8 cellular contexts compared by ENCODE assay signal in genomic region chr5:172765766-172766286, GRCh38. TPM values are rescaled to one million over a fixed set of nuclear protein-coding genes. Genes with fewer than 3 reads are reported as not detected.
DNase-seq lines count a peak whose midpoint lies in the region; ATAC-seq and TF ChIP-seq lines count a peak whose summit lies in the region.

No MANE protein-coding gene starts in this region.

- peak overlapping the region; percentile 82 to 91 for H3K27ac Mint-ChIP-seq in natural killer cell treated with Interleukin-12 subunit alpha and Interleukin-12 subunit beta and Interleukin-15 and Interleukin-18, amount 100 ng/mL, for 72 hours

- DNase-seq in natural killer cell treated with Interleukin-12 subunit alpha and Interleukin-12 subunit beta and Interleukin-15 and Interleukin-18, amount 100 ng/mL, for 72 hours (ENCODE audit: low spot score) = no peak
- DNase-seq in GM13977 (ENCODE audit: low spot score) = no peak

- TF ChIP-seq CTCF in GM13977 (IDR thresholded peaks at IDR 0.05; ENCODE audit: extremely low read depth, insufficient read depth, missing control alignments) = no peak

- peaks cover 58% of the 10 kb centered on the region for H3K4me1 ChIP-seq in BLaER1
- H3K4me1 ChIP-seq in endocrine pancreas (ENCODE audit: control insufficient read depth, insufficient read depth, low read length) = no peaks in the 10 kb centered on the region

- H3K4me1 Mint-ChIP-seq in natural killer cell treated with Interleukin-12 subunit alpha and Interleukin-12 subunit beta and Interleukin-15 and Interleukin-18, amount 100 ng/mL, for 72 hours (ENCODE audit: low read depth in 2 of 2) = peaks cover 26 to 38% of the 10 kb centered on the region in 2 donors

- peak overlapping the region; percentile 100; the same call in 1 of the 2 replicates for H3K9ac ChIP-seq in BLaER1
- no peak overlapping the region for H3K9ac ChIP-seq in endocrine pancreas (ENCODE audit: control insufficient read depth, insufficient read depth, low read length)

- H3K27me3 ChIP-seq in BLaER1 (no peaks in the 10 kb centered on the region), endocrine pancreas (ENCODE audit: control insufficient read depth, insufficient read depth, low read length) (no peaks in the 10 kb centered on the region)

- H3K4me3 ChIP-seq in BLaER1 (peak overlapping the region; percentile 100), endocrine pancreas (ENCODE audit: control insufficient read depth, insufficient read depth, low read length) (peak overlapping the region; percentile 94)

- no peaks in the 10 kb centered on the region for H3K36me3 Mint-ChIP-seq in natural killer cell treated with Interleukin-12 subunit alpha and Interleukin-12 subunit beta and Interleukin-15 and Interleukin-18, amount 100 ng/mL, for 72 hours

- peaks cover 54% of the 10 kb centered on the region for H4K20me1 ChIP-seq in BLaER1

- in situ Hi-C loops in GM13977 (cut with MboI; ENCODE audit: low pct_unique_long_range_greater_than_20kb, low sequenced_read_pairs, unreplicated experiment) = no loop called here

- H3K27ac ChIP-seq in BLaER1 = peak overlapping the region; percentile 99; the same call in 1 of the 2 replicates

- peak overlapping the region; percentile 94 for H3K4me2 ChIP-seq in BLaER1

- H3K4me3 Mint-ChIP-seq in natural killer cell treated with Interleukin-12 subunit alpha and Interleukin-12 subunit beta and Interleukin-15 and Interleukin-18, amount 100 ng/mL, for 72 hours = peak overlapping the region; percentile 79

- H3K9me3 Mint-ChIP-seq in natural killer cell treated with Interleukin-12 subunit alpha and Interleukin-12 subunit beta and Interleukin-15 and Interleukin-18, amount 100 ng/mL, for 72 hours = no peaks in the 10 kb centered on the region

- peaks cover 0 to 5% of the 10 kb centered on the region in 2 donors for H3K27me3 Mint-ChIP-seq in natural killer cell treated with Interleukin-12 subunit alpha and Interleukin-12 subunit beta and Interleukin-15 and Interleukin-18, amount 100 ng/mL, for 72 hours

- peaks cover 39% of the 10 kb centered on the region for H3K36me3 ChIP-seq in BLaER1
- H3K36me3 ChIP-seq in endocrine pancreas (ENCODE audit: control insufficient read depth, insufficient read depth, low read length) = peaks cover 27% of the 10 kb centered on the region

- H3K9me3 ChIP-seq in BLaER1 = no peaks in the 10 kb centered on the region
- H3K9me3 ChIP-seq in endocrine pancreas (ENCODE audit: control insufficient read depth, low read length) = no peaks in the 10 kb centered on the region

- no peak for ATAC-seq in natural killer cell treated with Interleukin-12 subunit alpha and Interleukin-12 subunit beta and Interleukin-15 and Interleukin-18, amount 100 ng/mL, for 72 hours
- ATAC-seq in HG03565 (IDR thresholded peaks at IDR 0.05; ENCODE audit: unreplicated experiment) (no peak), HG02571 (IDR thresholded peaks at IDR 0.05; ENCODE audit: unreplicated experiment) (no peak), HG03469 (IDR thresholded peaks at IDR 0.05; ENCODE audit: unreplicated experiment) (no peak)

TF ChIP-seq in PFSK-1, 5 proteins besides CTCF, POLR2A, EP300 and RAD21:
- TF ChIP-seq SIN3A (IDR thresholded peaks at IDR 0.05; ENCODE audit: borderline replicate concordance, insufficient read depth, low read length) (no peak), TAF1 (IDR thresholded peaks at IDR 0.05; ENCODE audit: borderline replicate concordance, insufficient read depth, low read length) (no peak), POLR2AphosphoS5 (IDR thresholded peaks at IDR 0.05; ENCODE audit: low read depth, low read length) (peak; percentile 53; the same call in 1 of the 2 replicates)
TF ChIP-seq in PFSK-1: peak in this region for 1.

RNA-seq across cellular contexts. Expression of gene DUSP1, which starts 5.2 kb away (rescaled TPM):
- polyA plus RNA-seq in PFSK-1 (2012; ENCODE audit: insufficient read length, low read depth) = 602 TPM
- total RNA-seq in natural killer cell treated with Interleukin-12 subunit alpha and Interleukin-12 subunit beta and Interleukin-15 and Interleukin-18, amount 100 ng/mL, for 72 hours = 10 to 100 TPM; 12.4 to 13.6 TPM
